Comparison of ENCODE assay signal across 26 cellular contexts in genomic region chr2:207561386-207562080, GRCh38. TPM values are rescaled to one million over a fixed set of nuclear protein-coding genes. Genes with fewer than 3 reads are reported as not detected.
DNase-seq lines count a peak whose midpoint lies in the region; ATAC-seq, FAIRE-seq and TF ChIP-seq lines count a peak whose summit lies in the region.
"Had no signal": no experiment of that assay in that cellular context is flagged by ENCODE, and none has a peak within 500 bp of the region (broad histone marks: within the 10 kb centered on the region; RNA-seq: fewer than 3 reads in every experiment).

No MANE protein-coding gene starts in this region.

- peaks cover 5% of the 10 kb centered on the region for H3K79me2 ChIP-seq in astrocyte (ENCODE audit: insufficient read depth, low read length)

- TF ChIP-seq CTCF in heart left ventricle (IDR thresholded peaks at IDR 0.05) (no peak), astrocyte (IDR thresholded peaks at IDR 0.05; ENCODE audit: insufficient read depth, low read depth, low read length) (no peak)

- peak overlapping the region; percentile 34 for H3K4me2 ChIP-seq in astrocyte (ENCODE audit: low read length)

- peak overlapping the region; percentile 16 to 76 (median 54) for H3K27ac ChIP-seq in heart left ventricle
- peak overlapping the region; percentile 21 for H3K27ac ChIP-seq in astrocyte (ENCODE audit: low read depth, low read length)
- peak overlapping the region; percentile 61 for H3K27ac ChIP-seq in subcutaneous abdominal adipose tissue (ENCODE audit: low read depth, low read length)
- H3K27ac ChIP-seq: RWPE1 had no signal

- H3K36me3 Mint-ChIP-seq in astrocyte (ENCODE audit: low read depth, unreplicated experiment), result peaks cover 9% of the 10 kb centered on the region

- intact Hi-C loops in heart left ventricle (cut with DNase I), result no loop called here
- intact Hi-C loops in cardiac septum (cut with DNase I), result no loop called here

- H3K4me3 ChIP-seq in heart left ventricle (no peak overlapping the region), astrocyte (ENCODE audit: insufficient read depth, low read depth, low read length) (no peak overlapping the region), subcutaneous abdominal adipose tissue (ENCODE audit: low read depth in 1 of 5, low read length in 5 of 5) (peak overlapping the region in 1 of 5 donors; percentile 2)
- H3K4me3 ChIP-seq: K562 had no signal

- FAIRE-seq in astrocyte (lab: Jason Lieb, UNC), result no peak
- FAIRE-seq: GM18507, K562 had no signal

- DNase-seq in heart left ventricle (no peak), cardiac septum (ENCODE audit: low spot score) (no peak), astrocyte (ENCODE audit: low read depth) (peak; percentile 69), kidney tubule cell (ENCODE audit: low spot score) (peak; percentile 34), OCI-M1 (lab: John Stamatoyannopoulos, UW) (no peak)
- no peak for DNase-seq in central memory CD4-positive, alpha-beta T cell
- DNase-seq: ACHN; activated CD4-positive, alpha-beta T cell treated with anti-CD3 and anti-CD28 coated beads, Interleukin-2, amount 50 U/mL, for 48 hours; CD8-positive, alpha-beta memory T cell; effector CD8-positive, alpha-beta T cell; H7; immature natural killer cell; mammary epithelial cell; naive B cell; NCI-H1048; NCI-H2029 treated with DMSO at 0.1 percent for 48 hours; NCI-H446 treated with DMSO at 0.1 percent for 48 hours; stimulated activated naive CD4-positive, alpha-beta T cell treated with Interleukin-2 at 50 U/mL for 16 hours; T-helper 1 cell had no signal

- H3K9ac ChIP-seq in astrocyte (ENCODE audit: low read length) (no peak overlapping the region), subcutaneous abdominal adipose tissue (ENCODE audit: low read length in 5 of 5) (peak overlapping the region in 1 of 5 donors; percentile 12)

- no peak overlapping the region for H2AFZ ChIP-seq in astrocyte (ENCODE audit: low read depth, low read length)

- H3K4me3 Mint-ChIP-seq in astrocyte (ENCODE audit: unreplicated experiment), result peak overlapping the region; percentile 65
- H3K4me3 Mint-ChIP-seq: activated naive CD4-positive, alpha-beta T cell treated with anti-CD3 and anti-CD28 coated beads, Interleukin-2, amount 50 U/mL, for 24 hours; CD8-positive, alpha-beta memory T cell; immature natural killer cell; naive B cell; type B pancreatic cell had no signal

- ATAC-seq in heart left ventricle (peak in 2 of 4 donors; percentile 39 to 72), HG03469 (IDR thresholded peaks at IDR 0.05; ENCODE audit: unreplicated experiment) (no peak)
- ATAC-seq: K562 had no signal

- H3K9me3 ChIP-seq in heart left ventricle (no peaks in the 10 kb centered on the region), astrocyte (ENCODE audit: insufficient read depth, low read depth, low read length) (no peaks in the 10 kb centered on the region), subcutaneous abdominal adipose tissue (ENCODE audit: control insufficient read depth in 5 of 5, low read length in 5 of 5) (no peaks in the 10 kb centered on the region)

- peaks cover 0 to 69% (median 61%) of the 10 kb centered on the region in 9 donors for H3K36me3 ChIP-seq in heart left ventricle
- peaks cover 11% of the 10 kb centered on the region for H3K36me3 ChIP-seq in astrocyte (ENCODE audit: insufficient read depth, low read length)
- peaks cover 9 to 34% (median 25%) of the 10 kb centered on the region in 5 donors for H3K36me3 ChIP-seq in subcutaneous abdominal adipose tissue (ENCODE audit: control insufficient read depth in 5 of 5, insufficient read depth in 5 of 5, low read length in 5 of 5)

- 50 to 63% (median 56%) methylated on average over 6 of the region's 6 CpGs for WGBS in heart left ventricle, 4 donors

- no peaks in the 10 kb centered on the region for H3K27me3 Mint-ChIP-seq in astrocyte (ENCODE audit: low read depth, unreplicated experiment)
- H3K27me3 Mint-ChIP-seq: activated naive CD4-positive, alpha-beta T cell treated with anti-CD3 and anti-CD28 coated beads, Interleukin-2, amount 50 U/mL, for 24 hours; CD8-positive, alpha-beta memory T cell; naive B cell; type B pancreatic cell had no signal

- H3K4me1 ChIP-seq in heart left ventricle (peaks cover 0 to 45% (median 32%) of the 10 kb centered on the region in 12 donors), astrocyte (ENCODE audit: insufficient read depth, low read length) (peaks cover 9% of the 10 kb centered on the region), subcutaneous abdominal adipose tissue (ENCODE audit: control insufficient read depth in 5 of 5, insufficient read depth in 5 of 5, low read length in 5 of 5) (peaks cover 3 to 34% (median 15%) of the 10 kb centered on the region in 5 donors)

- peak overlapping the region; percentile 98 for H3K27ac Mint-ChIP-seq in astrocyte (ENCODE audit: unreplicated experiment)
- H3K27ac Mint-ChIP-seq: activated naive CD4-positive, alpha-beta T cell treated with anti-CD3 and anti-CD28 coated beads, Interleukin-2, amount 50 U/mL, for 24 hours; type B pancreatic cell had no signal

- peaks cover 4% of the 10 kb centered on the region for H4K20me1 ChIP-seq in astrocyte (ENCODE audit: insufficient read depth, low read length)

- TF ChIP-seq POLR2A in heart left ventricle (IDR thresholded peaks at IDR 0.05), result no peak

- H3K9me3 Mint-ChIP-seq in astrocyte (ENCODE audit: unreplicated experiment), result no peaks in the 10 kb centered on the region
- H3K9me3 Mint-ChIP-seq: activated naive CD4-positive, alpha-beta T cell treated with anti-CD3 and anti-CD28 coated beads, Interleukin-2, amount 50 U/mL, for 24 hours; CD8-positive, alpha-beta memory T cell; immature natural killer cell; naive B cell; type B pancreatic cell had no signal

- H3K27me3 ChIP-seq in heart left ventricle (no peaks in the 10 kb centered on the region), astrocyte (ENCODE audit: insufficient read depth, low read length) (no peaks in the 10 kb centered on the region), subcutaneous abdominal adipose tissue (ENCODE audit: control insufficient read depth in 5 of 5, insufficient read depth in 4 of 5, low read length in 5 of 5) (no peaks in the 10 kb centered on the region)

- peaks cover 30% of the 10 kb centered on the region for H3K4me1 Mint-ChIP-seq in astrocyte (ENCODE audit: low read depth, unreplicated experiment)

RNA-seq across cellular contexts. Expression of gene CREB1, which starts 31.8 kb away (rescaled TPM):
- 10 to 100 TPM; 32.1 to 58.9 (median 49.3) TPM for total RNA-seq in heart left ventricle
- 1 to 10 TPM; 4.3 to 9.0 TPM for polyA plus RNA-seq in heart left ventricle
- 46.9 TPM for total RNA-seq in cardiac septum
- 56.4 and 63.3 TPM in 2 replicates for total RNA-seq in astrocyte

Comparison
In these comparisons a context has a peak if more than half of its experiments do, and no peak if none do; other contexts are left out.
1. DNase-seq: peak in astrocyte (single experiment) and kidney tubule cell (single experiment); none in heart left ventricle (0 of 5), cardiac septum (single experiment), OCI-M1 (single experiment) and central memory CD4-positive, alpha-beta T cell (single experiment).
2. Peak in every context shown above with its lines, with median percentiles within 50 percentile points of each other: H3K27ac ChIP-seq.